17 cellular contexts compared by ENCODE assay signal in the genomic region with DNA sequence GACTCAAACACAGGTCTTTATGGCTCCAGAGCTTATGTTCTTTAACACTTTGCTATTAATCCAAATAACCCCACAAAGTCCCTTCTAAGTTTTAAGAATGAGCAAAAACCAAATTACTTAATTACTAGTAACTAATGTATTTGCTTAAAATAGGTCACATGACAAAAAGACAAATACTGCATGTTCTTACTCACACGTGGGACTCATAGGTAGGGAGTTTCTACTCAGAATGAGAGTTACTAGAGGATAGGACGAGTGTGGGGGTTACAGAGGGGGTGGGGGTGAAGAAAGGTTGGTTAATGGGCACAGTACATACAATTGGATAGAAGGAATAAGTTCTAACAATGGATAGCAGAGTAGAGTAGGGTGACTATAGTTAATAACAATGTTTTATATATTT.
"Had no signal": no experiment of that assay in that cellular context is flagged by ENCODE, and none has a peak within 500 bp of the region (broad histone marks: within the 10 kb centered on the region; RNA-seq: fewer than 3 reads in every experiment).

No MANE protein-coding gene starts in this region.

- H3K4me1 ChIP-seq: thyroid gland, vagina had no signal

- DNase-seq: activated CD4-positive, alpha-beta T cell treated with anti-CD3 and anti-CD28 coated beads, Interleukin-2, amount 50 U/mL, for 48 hours; activated CD4-positive, CD25-positive, alpha-beta regulatory T cell; activated CD8-positive, alpha-beta memory T cell treated with anti-CD3 and anti-CD28 coated beads, Interleukin-2, amount 50 U/mL, for 48 hours; activated naive CD4-positive, alpha-beta T cell treated with anti-CD3 and anti-CD28 coated beads, Interleukin-2, amount 50 U/mL, for 16 hours; brain microvascular endothelial cell; cerebellar nuclear complex; endodermal cell; kidney glomerular epithelial cell; mesendoderm; stimulated activated CD4-positive, alpha-beta T cell treated with anti-CD3 and anti-CD28 coated beads, Interleukin-15, amount 100 ng/mL, for 24 hours; stimulated activated CD4-positive, alpha-beta T cell treated with anti-CD3 and anti-CD28 coated beads, Interleukin-4, amount 100 ng/mL, for 24 hours; thyroid gland had no signal

- H3K36me3 ChIP-seq: brain microvascular endothelial cell, thyroid gland, vagina had no signal

- H3K9me3 ChIP-seq: thyroid gland, vagina had no signal

- H3K27ac ChIP-seq: brain microvascular endothelial cell, hepatocyte, thyroid gland, vagina had no signal

- H3K9me3 Mint-ChIP-seq: dendritic cell treated with granulocyte-macrophage colony-stimulating factor and Interleukin-4, amounts not matched to agents 40 ng/mL and 50 ng/mL, for 4 days; neural crest cell; T-helper 1 cell treated with Interleukin-12 subunit alpha and Interleukin-12 subunit beta and Interleukin-4 antibody, amounts not matched to agents 30 μg/mL and 1 μg/mL, for 36 hours had no signal

- H3K27me3 ChIP-seq: brain microvascular endothelial cell, hepatocyte, thyroid gland, vagina had no signal

- H3K4me3 ChIP-seq: hepatocyte, thyroid gland, vagina had no signal

- H3K27me3 Mint-ChIP-seq: dendritic cell treated with granulocyte-macrophage colony-stimulating factor and Interleukin-4, amounts not matched to agents 40 ng/mL and 50 ng/mL, for 4 days had no signal

- H3K27ac Mint-ChIP-seq: dendritic cell treated with granulocyte-macrophage colony-stimulating factor and Interleukin-4, amounts not matched to agents 40 ng/mL and 50 ng/mL, for 4 days; endodermal cell; T-helper 1 cell treated with Interleukin-12 subunit alpha and Interleukin-12 subunit beta and Interleukin-4 antibody, amounts not matched to agents 30 μg/mL and 1 μg/mL, for 36 hours had no signal

- H3K4me3 Mint-ChIP-seq: dendritic cell treated with granulocyte-macrophage colony-stimulating factor and Interleukin-4, amounts not matched to agents 40 ng/mL and 50 ng/mL, for 4 days; endodermal cell; neural crest cell; T-helper 1 cell treated with Interleukin-12 subunit alpha and Interleukin-12 subunit beta and Interleukin-4 antibody, amounts not matched to agents 30 μg/mL and 1 μg/mL, for 36 hours had no signal
